In genomic region chr2:179344280-179344961, GRCh38 we compare ENCODE assay signal across 11 cellular contexts.
DNase-seq lines count a peak whose midpoint lies in the region.
"Had no signal": no experiment of that assay in that cellular context is flagged by ENCODE, and none has a peak within 500 bp of the region (broad histone marks: within the 10 kb centered on the region; RNA-seq: fewer than 3 reads in every experiment).

No MANE protein-coding gene starts in this region.

- no peaks in the 10 kb centered on the region for H3K4me1 Mint-ChIP-seq in CD8-positive, alpha-beta memory T cell

- H3K9me3 Mint-ChIP-seq in CD8-positive, alpha-beta memory T cell = peaks cover 0 to 2% (median 0%) of the 10 kb centered on the region in 5 donors

- H3K4me3 ChIP-seq in subcutaneous abdominal adipose tissue (ENCODE audit: low read depth in 1 of 5, low read length in 5 of 5) = peak overlapping the region in 1 of 5 donors; percentile 28
- no peak overlapping the region for H3K4me3 ChIP-seq in CD8-positive, alpha-beta memory T cell (ENCODE audit: low read length)

- no peak overlapping the region for H3K27ac Mint-ChIP-seq in CD8-positive, alpha-beta memory T cell

- no peak overlapping the region for H3K4me3 Mint-ChIP-seq in CD8-positive, alpha-beta memory T cell

- POLR2A ChIA-PET in CD8-positive, alpha-beta memory T cell (lab: Charles Lee) = no interaction called here

- no peaks in the 10 kb centered on the region for H3K36me3 Mint-ChIP-seq in CD8-positive, alpha-beta memory T cell

- H3K27me3 Mint-ChIP-seq in CD8-positive, alpha-beta memory T cell = no peaks in the 10 kb centered on the region

- DNase-seq in HT1080 (ENCODE audit: low read depth) = peak; percentile 21
- peak; percentile 17 for DNase-seq in astrocyte of the hippocampus (ENCODE audit: low read depth, low spot score)
- DNase-seq in iris pigment epithelial cell (ENCODE audit: low read depth) = peak; percentile 47
- DNase-seq in CD8-positive, alpha-beta memory T cell = no peak
- DNase-seq in activated CD4-positive, alpha-beta T cell treated with anti-CD3 and anti-CD28 coated beads, Interleukin-2, amount 50 U/mL, for 4 hours = no peak
- no peak for DNase-seq in amniotic stem cell (lab: John Stamatoyannopoulos, UW)
- DNase-seq: activated naive CD4-positive, alpha-beta T cell; head of caudate nucleus; MM.1S; retina had no signal

- H3K27ac ChIP-seq in subcutaneous abdominal adipose tissue (ENCODE audit: low read depth, low read length) = peak overlapping the region; percentile 64
- no peak overlapping the region for H3K27ac ChIP-seq in CD8-positive, alpha-beta memory T cell (ENCODE audit: low read depth, low read length)

- no peaks in the 10 kb centered on the region for H3K27me3 ChIP-seq in subcutaneous abdominal adipose tissue (ENCODE audit: control insufficient read depth in 5 of 5, insufficient read depth in 4 of 5, low read length in 5 of 5)
- H3K27me3 ChIP-seq in CD8-positive, alpha-beta memory T cell (ENCODE audit: insufficient read depth, low read length, poor library complexity, severe bottlenecking) = no peaks in the 10 kb centered on the region

- H3K9ac ChIP-seq in subcutaneous abdominal adipose tissue (ENCODE audit: low read length in 5 of 5) = peak overlapping the region in 2 of 5 donors; percentile 9 to 41

- CTCF ChIA-PET in CD8-positive, alpha-beta memory T cell (lab: Charles Lee) = interaction anchor here (0.8 kb wide), 1 partner anchor 9 kb away, joined by 3 read pairs; no protein-coding TSS in a partner anchor

- peaks cover 0 to 41% (median 28%) of the 10 kb centered on the region in 5 donors for H3K4me1 ChIP-seq in subcutaneous abdominal adipose tissue (ENCODE audit: control insufficient read depth in 5 of 5, insufficient read depth in 5 of 5, low read length in 5 of 5)
- no peaks in the 10 kb centered on the region for H3K4me1 ChIP-seq in CD8-positive, alpha-beta memory T cell (ENCODE audit: insufficient read depth, low read length)

- H3K9me3 ChIP-seq in subcutaneous abdominal adipose tissue (ENCODE audit: control insufficient read depth in 5 of 5, low read length in 5 of 5) = no peaks in the 10 kb centered on the region
- no peaks in the 10 kb centered on the region for H3K9me3 ChIP-seq in CD8-positive, alpha-beta memory T cell (ENCODE audit: low read length)

- no peaks in the 10 kb centered on the region for H3K36me3 ChIP-seq in subcutaneous abdominal adipose tissue (ENCODE audit: control insufficient read depth in 5 of 5, insufficient read depth in 5 of 5, low read length in 5 of 5)
- no peaks in the 10 kb centered on the region for H3K36me3 ChIP-seq in CD8-positive, alpha-beta memory T cell (ENCODE audit: insufficient read depth, low read length)

Comparison
In these comparisons a context has a peak if more than half of its experiments do, and no peak if none do; other contexts are left out.
1. DNase-seq: peak in HT1080 (single experiment), astrocyte of the hippocampus (single experiment) and iris pigment epithelial cell (single experiment); none in CD8-positive, alpha-beta memory T cell (0 of 5), activated CD4-positive, alpha-beta T cell treated with anti-CD3 and anti-CD28 coated beads, Interleukin-2, amount 50 U/mL, for 4 hours (0 of 2) and amniotic stem cell (single experiment).